Comparison of ENCODE assay signal across 28 cellular contexts in genomic region chr15:98342911-98343310, GRCh38.
"Had no signal": no experiment of that assay in that cellular context is flagged by ENCODE, and none has a peak within 500 bp of the region (broad histone marks: within the 10 kb centered on the region; RNA-seq: fewer than 3 reads in every experiment).

No MANE protein-coding gene starts in this region.

- FAIRE-seq: keratinocyte, pancreas, small intestine had no signal

- H3K27ac ChIP-seq: lower lobe of right lung, pancreas, prostate gland, sigmoid colon, spleen, suprapubic skin, thoracic aorta, tibial artery, upper lobe of right lung, uterus had no signal

- H3K4me1 ChIP-seq: lower lobe of right lung, pancreas, prostate gland, spleen, suprapubic skin, tibial artery, upper lobe of right lung, uterus had no signal

- H3K27me3 ChIP-seq: pancreas, sigmoid colon, spleen, suprapubic skin, tibial artery, upper lobe of right lung, uterus had no signal

- H3K4me3 ChIP-seq: lower lobe of right lung, pancreas, prostate gland, sigmoid colon, spleen, suprapubic skin, thoracic aorta, tibial artery, upper lobe of right lung, uterus had no signal

- H3K36me3 ChIP-seq: lower lobe of right lung, pancreas, prostate gland, sigmoid colon, spleen, suprapubic skin, thoracic aorta, tibial artery, upper lobe of right lung, uterus had no signal

- H3K9me3 ChIP-seq: lower lobe of right lung, pancreas, prostate gland, sigmoid colon, suprapubic skin, thoracic aorta, tibial artery, upper lobe of right lung, uterus had no signal

- DNase-seq: hippocampal formation; kidney glomerular epithelial cell; left cardiac atrium; left ventricle myocardium superior; lower lobe of right lung; mammary epithelial cell; mesenchymal stem cell; naive thymus-derived CD8-positive, alpha-beta T cell; nucleus accumbens; pancreas; posterior cingulate gyrus; retina; right cardiac atrium; sigmoid colon; small intestine; spleen; stimulated activated CD4-positive, alpha-beta T cell treated with anti-CD3 and anti-CD28 coated beads, Interleukin-4, amount 100 ng/mL, for 24 hours; stimulated activated naive CD4-positive, alpha-beta T cell; tibial artery; trophoblast cell; upper lobe of right lung; uterus had no signal

- ATAC-seq: left cardiac atrium; left lobe of liver; left ventricle myocardium superior; lower lobe of right lung; naive thymus-derived CD8-positive, alpha-beta T cell; pancreas; right cardiac atrium; stimulated activated effector memory CD8-positive, alpha-beta T cell treated with anti-CD3 and anti-CD28 coated beads, Interleukin-12 subunit alpha, Interleukin-12 subunit beta, amount 100 ng/mL, for 72 hours; upper lobe of right lung had no signal
